15 cellular contexts compared by ENCODE assay signal in genomic region chr12:62731378-62731710, GRCh38.
DNase-seq lines count a peak whose midpoint lies in the region; ATAC-seq, FAIRE-seq and TF ChIP-seq lines count a peak whose summit lies in the region.
"Had no signal": no experiment of that assay in that cellular context is flagged by ENCODE, and none has a peak within 500 bp of the region (broad histone marks: within the 10 kb centered on the region; RNA-seq: fewer than 3 reads in every experiment).

No MANE protein-coding gene starts in this region.

- TF ChIP-seq POLR2A in vagina (IDR thresholded peaks at IDR 0.05) (no peak), ovary (IDR thresholded peaks at IDR 0.05) (no peak)

- TF ChIP-seq CTCF in coronary artery (IDR thresholded peaks at IDR 0.05) (no peak), mucosa of descending colon (IDR thresholded peaks at IDR 0.05) (no peak), vagina (IDR thresholded peaks at IDR 0.05) (no peak), ovary (IDR thresholded peaks at IDR 0.05) (no peak)

- TF ChIP-seq EP300 in ovary (IDR thresholded peaks at IDR 0.05), result no peak

- peak overlapping the region; percentile 58 for H3K4me3 ChIP-seq in coronary artery
- H3K4me3 ChIP-seq in mucosa of descending colon, result no peak overlapping the region
- no peak overlapping the region for H3K4me3 ChIP-seq in vagina
- no peak overlapping the region for H3K4me3 ChIP-seq in ovary
- H3K4me3 ChIP-seq: neural progenitor cell had no signal

- H3K36me3 ChIP-seq in mucosa of descending colon (ENCODE audit: low read depth), result no peaks in the 10 kb centered on the region
- H3K36me3 ChIP-seq in vagina, result no peaks in the 10 kb centered on the region
- no peaks in the 10 kb centered on the region for H3K36me3 ChIP-seq in ovary
- H3K36me3 ChIP-seq: neural progenitor cell had no signal

- H3K27ac ChIP-seq in coronary artery (peak overlapping the region in 1 of 2 donors; percentile 70), vagina (peak overlapping the region; percentile 54), ovary (no peak overlapping the region)
- H3K27ac ChIP-seq: neural progenitor cell had no signal

- 3 to 7% (median 5%) methylated on average over 5 of the region's 5 CpGs for WGBS in ovary, 3 donors

- peaks cover 9% of the 10 kb centered on the region for H3K4me1 ChIP-seq in mucosa of descending colon (ENCODE audit: low read depth)
- H3K4me1 ChIP-seq in vagina, result peaks cover 26% of the 10 kb centered on the region
- peaks cover 7% of the 10 kb centered on the region for H3K4me1 ChIP-seq in ovary (ENCODE audit: insufficient read depth)

- no peak for FAIRE-seq in frontal cortex (lab: Jason Lieb, UNC)
- FAIRE-seq: H1, islet of Langerhans had no signal

- H3K27me3 ChIP-seq in vagina (no peaks in the 10 kb centered on the region), ovary (no peaks in the 10 kb centered on the region)
- H3K27me3 ChIP-seq: neural progenitor cell had no signal

- H3K9me3 ChIP-seq in mucosa of descending colon (no peaks in the 10 kb centered on the region), vagina (no peaks in the 10 kb centered on the region), ovary (no peaks in the 10 kb centered on the region)

- DNase-seq in left ventricle myocardium superior (no peak), Right ventricle myocardium superior (no peak), coronary artery (ENCODE audit: low spot score) (no peak), mucosa of descending colon (no peak), vagina (ENCODE audit: extremely low spot score in 2 of 2) (no peak), frontal cortex (ENCODE audit: low spot score in 2 of 2) (no peak), ovary (no peak), EL (no peak)
- DNase-seq: activated CD4-positive, alpha-beta memory T cell treated with anti-CD3 and anti-CD28 coated beads, Interleukin-2, amount 10 ng/mL, durations not matched to agents 7 days and 5 days; activated gamma-delta T cell treated with Interleukin-2 at 50 U/mL for 16 hours; foreskin melanocyte; T-helper 2 cell had no signal

- ATAC-seq in left ventricle myocardium superior, result peak; percentile 21
- ATAC-seq in Right ventricle myocardium superior (ENCODE audit: poor library complexity), result no peak
- ATAC-seq in mucosa of descending colon, result peak; percentile 6

- intact Hi-C loops in left ventricle myocardium superior (cut with micrococcal nuclease), result no loop called here
- intact Hi-C loops in Right ventricle myocardium superior (cut with DNase I), result no loop called here
- intact Hi-C loops in mucosa of descending colon (cut with DNase I, micrococcal nuclease), result no loop called here
- intact Hi-C loops in vagina (cut with DNase I), result no loop called here
- intact Hi-C loops in ovary (cut with DNase I), result no loop called here
